8 cellular contexts compared by ENCODE assay signal in the genomic region with DNA sequence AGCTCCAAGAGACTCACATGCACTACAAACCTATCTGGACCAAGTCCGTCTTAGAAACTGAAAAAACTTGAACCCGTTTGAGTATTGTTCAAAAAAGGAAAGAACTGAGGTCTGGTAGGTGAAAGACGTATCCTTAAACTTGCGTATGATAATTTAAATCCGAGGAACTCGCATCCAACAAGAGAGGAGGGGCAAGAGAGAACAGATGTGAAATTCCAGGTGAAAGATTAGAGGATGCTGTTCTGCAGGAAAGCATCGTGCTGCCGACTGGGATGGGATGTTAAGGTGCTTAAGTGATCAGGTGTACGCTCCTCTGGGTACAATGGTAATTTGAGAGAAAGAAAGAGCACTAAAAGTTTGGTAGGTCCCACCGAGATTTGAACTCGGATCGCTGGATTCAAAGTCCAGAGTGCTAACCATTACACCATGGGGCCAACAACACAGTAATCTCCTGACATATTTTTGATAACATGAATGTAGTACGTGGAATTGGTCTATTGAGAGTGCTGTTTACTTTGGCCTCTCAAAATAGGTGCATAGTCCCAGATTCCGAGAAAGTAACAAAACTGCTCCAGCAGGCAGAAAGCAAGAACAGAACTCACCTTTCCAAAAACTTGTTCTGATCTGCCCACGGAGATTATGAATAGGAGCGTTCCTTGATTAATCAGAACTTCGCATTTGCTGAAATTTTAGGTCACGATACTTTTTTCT. TPM values are rescaled to one million over a fixed set of nuclear protein-coding genes. Genes with fewer than 3 reads are reported as not detected.
DNase-seq lines count a peak whose midpoint lies in the region; ATAC-seq and TF ChIP-seq lines count a peak whose summit lies in the region.

No MANE protein-coding gene starts in this region.

- H2BK5ac ChIP-seq in trophoblast cell (ENCODE audit: low read depth, low read length, poor library complexity), result no peak overlapping the region

- H2BK12ac ChIP-seq in trophoblast cell (ENCODE audit: low read length), result no peak overlapping the region

- H3K23ac ChIP-seq in trophoblast cell (ENCODE audit: low read length), result no peak overlapping the region

- no peaks in the 10 kb centered on the region for H3K79me2 ChIP-seq in trophoblast cell (ENCODE audit: control insufficient read depth, insufficient read depth, low read length, poor library complexity)

- no peaks in the 10 kb centered on the region for H3K36me3 ChIP-seq in trophoblast cell (ENCODE audit: control insufficient read depth in 1 of 2, insufficient read depth in 2 of 2, low read length in 2 of 2)

- H3K18ac ChIP-seq in trophoblast cell (ENCODE audit: low read length), result no peak overlapping the region

- H2AK5ac ChIP-seq in trophoblast cell (ENCODE audit: low read length), result no peak overlapping the region

- no peaks in the 10 kb centered on the region for H3K9me3 ChIP-seq in trophoblast cell (ENCODE audit: insufficient read depth, low read depth, low read length)

- H3K27me3 ChIP-seq in trophoblast cell (ENCODE audit: insufficient read depth, low read length), result no peaks in the 10 kb centered on the region

- H2AFZ ChIP-seq in trophoblast cell (ENCODE audit: insufficient read depth, low read length, poor library complexity), result no peak overlapping the region

- no peak overlapping the region for H3K4ac ChIP-seq in trophoblast cell (ENCODE audit: low read depth, low read length)

- H3K9ac ChIP-seq in trophoblast cell (ENCODE audit: low read length), result no peak overlapping the region

- peaks cover 0 to 8% of the 10 kb centered on the region in 2 experiments for H3K4me1 ChIP-seq in trophoblast cell (ENCODE audit: control insufficient read depth in 1 of 2, insufficient read depth in 2 of 2, low read length in 2 of 2)

- H4K8ac ChIP-seq in trophoblast cell (ENCODE audit: low read depth, low read length), result no peak overlapping the region

- intact Hi-C loops in head of caudate nucleus (cut with DNase I), result loop anchor here (10.0 kb wide), 1 partner anchor 223 kb away; a partner anchor contains a TSS

- H4K12ac ChIP-seq in trophoblast cell (ENCODE audit: low read depth, low read length), result no peak overlapping the region

- H4K91ac ChIP-seq in trophoblast cell (ENCODE audit: low read depth, low read length), result no peak overlapping the region

- no peak overlapping the region for H3K27ac ChIP-seq in trophoblast cell (ENCODE audit: low read depth, low read length)

- peak; percentile 88 for DNase-seq in ELF-1 (ENCODE audit: low read depth, low spot score)
- peak; percentile 76 for DNase-seq in KG1 (lab: John Stamatoyannopoulos, UW)
- DNase-seq in activated naive CD4-positive, alpha-beta T cell treated with anti-CD3 and anti-CD28 coated beads, Interleukin-2, amount 50 U/mL, for 16 hours, result peak; percentile 56
- DNase-seq in head of caudate nucleus, result peak in 22 of 42 donors; percentile 23 to 78 (median 48)
- DNase-seq in trophoblast cell, result peak; percentile 50 to 75

- H2BK120ac ChIP-seq in trophoblast cell (ENCODE audit: insufficient read depth, low read length, poor library complexity), result no peak overlapping the region

- no peak overlapping the region for H3K4me3 ChIP-seq in trophoblast cell (ENCODE audit: low read depth, low read length)

- H3K14ac ChIP-seq in trophoblast cell (ENCODE audit: low read length), result no peak overlapping the region

- ATAC-seq in GM21528 (IDR thresholded peaks at IDR 0.05; ENCODE audit: low FRiP score, unreplicated experiment) (no peak), HG03139 (IDR thresholded peaks at IDR 0.05; ENCODE audit: unreplicated experiment) (no peak)

- no CpG with 5 or more reads among the region's 18 CpGs for WGBS in trophoblast cell (ENCODE audit: extremely low coverage, insufficient coverage, insufficient read length)

- no peaks in the 10 kb centered on the region for H3K79me1 ChIP-seq in trophoblast cell (ENCODE audit: low read length)

- peak overlapping the region; percentile 82 for H3K4me2 ChIP-seq in trophoblast cell (ENCODE audit: low read length)

TF ChIP-seq in PFSK-1, 5 proteins besides CTCF, POLR2A, EP300 and RAD21:
- TF ChIP-seq, protein P1, sequence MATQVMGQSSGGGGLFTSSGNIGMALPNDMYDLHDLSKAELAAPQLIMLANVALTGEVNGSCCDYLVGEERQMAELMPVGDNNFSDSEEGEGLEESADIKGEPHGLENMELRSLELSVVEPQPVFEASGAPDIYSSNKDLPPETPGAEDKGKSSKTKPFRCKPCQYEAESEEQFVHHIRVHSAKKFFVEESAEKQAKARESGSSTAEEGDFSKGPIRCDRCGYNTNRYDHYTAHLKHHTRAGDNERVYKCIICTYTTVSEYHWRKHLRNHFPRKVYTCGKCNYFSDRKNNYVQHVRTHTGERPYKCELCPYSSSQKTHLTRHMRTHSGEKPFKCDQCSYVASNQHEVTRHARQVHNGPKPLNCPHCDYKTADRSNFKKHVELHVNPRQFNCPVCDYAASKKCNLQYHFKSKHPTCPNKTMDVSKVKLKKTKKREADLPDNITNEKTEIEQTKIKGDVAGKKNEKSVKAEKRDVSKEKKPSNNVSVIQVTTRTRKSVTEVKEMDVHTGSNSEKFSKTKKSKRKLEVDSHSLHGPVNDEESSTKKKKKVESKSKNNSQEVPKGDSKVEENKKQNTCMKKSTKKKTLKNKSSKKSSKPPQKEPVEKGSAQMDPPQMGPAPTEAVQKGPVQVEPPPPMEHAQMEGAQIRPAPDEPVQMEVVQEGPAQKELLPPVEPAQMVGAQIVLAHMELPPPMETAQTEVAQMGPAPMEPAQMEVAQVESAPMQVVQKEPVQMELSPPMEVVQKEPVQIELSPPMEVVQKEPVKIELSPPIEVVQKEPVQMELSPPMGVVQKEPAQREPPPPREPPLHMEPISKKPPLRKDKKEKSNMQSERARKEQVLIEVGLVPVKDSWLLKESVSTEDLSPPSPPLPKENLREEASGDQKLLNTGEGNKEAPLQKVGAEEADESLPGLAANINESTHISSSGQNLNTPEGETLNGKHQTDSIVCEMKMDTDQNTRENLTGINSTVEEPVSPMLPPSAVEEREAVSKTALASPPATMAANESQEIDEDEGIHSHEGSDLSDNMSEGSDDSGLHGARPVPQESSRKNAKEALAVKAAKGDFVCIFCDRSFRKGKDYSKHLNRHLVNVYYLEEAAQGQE (IDR thresholded peaks at IDR 0.05; ENCODE audit: insufficient read depth in 1 of 2, low read depth in 2 of 2, low read length in 2 of 2), result no peak
- TF ChIP-seq TAF1 (IDR thresholded peaks at IDR 0.05; ENCODE audit: borderline replicate concordance, insufficient read depth, low read length), result peak; percentile 26; the same call in 1 of the 2 replicates
- TF ChIP-seq FOXP2 (optimal IDR thresholded peaks at IDR 0.05; ENCODE audit: borderline replicate concordance, extremely low read depth, extremely low read length, insufficient read depth), result no peak

RNA-seq across cellular contexts. Expression of a gene that starts 53.5 kb away (rescaled TPM):
- polyA plus RNA-seq in PFSK-1 (2012; ENCODE audit: insufficient read length, low read depth), result 5.4 TPM
- 0.82 and 0.93 TPM in 2 replicates for polyA plus RNA-seq in trophoblast cell (2013)
